In the genomic region with DNA sequence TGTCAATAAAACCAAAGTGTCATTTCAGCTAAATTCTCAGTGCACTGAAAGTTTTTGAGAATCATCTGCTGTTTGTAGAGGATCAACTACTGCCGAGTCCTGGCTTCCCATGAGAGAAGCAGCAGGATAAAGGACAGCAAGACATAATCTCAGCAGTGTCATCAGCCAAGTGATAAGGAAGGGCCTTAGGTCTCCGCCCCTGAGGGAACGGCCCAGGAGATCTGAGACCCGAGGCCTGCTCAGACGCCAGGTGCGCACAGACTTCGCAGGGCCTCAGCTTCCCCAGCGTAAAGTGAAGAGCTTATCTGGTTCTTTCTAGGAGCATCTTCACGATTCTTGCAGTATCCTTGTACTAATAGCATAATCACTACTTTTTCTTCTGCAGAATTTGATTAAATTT, we compare ENCODE assay signal across 17 cellular contexts. TPM values are rescaled to one million over a fixed set of nuclear protein-coding genes. Genes with fewer than 3 reads are reported as not detected.
DNase-seq lines count a peak whose midpoint lies in the region; ATAC-seq and TF ChIP-seq lines count a peak whose summit lies in the region.
"Had no signal": no experiment of that assay in that cellular context is flagged by ENCODE, and none has a peak within 500 bp of the region (broad histone marks: within the 10 kb centered on the region; RNA-seq: fewer than 3 reads in every experiment).

No MANE protein-coding gene starts in this region.

- peaks cover 3 to 4% of the 10 kb centered on the region in 2 experiments; a peak in 3 of 4 replicates for H3K79me1 ChIP-seq in IMR-90 (ENCODE audit: low read depth in 1 of 2, low read length in 2 of 2)

- no peaks in the 10 kb centered on the region; the same call in 1 of the 2 replicates for H3K4me1 ChIP-seq in IMR-90 (ENCODE audit: control insufficient read depth, insufficient read depth, low read length)

- H3K27me3 ChIP-seq in CD4-positive, alpha-beta T cell (ENCODE audit: control insufficient read depth, insufficient read depth, low read length) = peaks cover 37% of the 10 kb centered on the region
- H3K27me3 ChIP-seq in IMR-90 (ENCODE audit: control insufficient read depth, insufficient read depth, low read length) = peaks cover 8% of the 10 kb centered on the region; the same call in 1 of the 2 replicates
- H3K27me3 ChIP-seq: uterus had no signal

- no peak overlapping the region for H2BK5ac ChIP-seq in IMR-90 (ENCODE audit: low read depth, low read length, poor library complexity, severe bottlenecking)

- H4K5ac ChIP-seq in IMR-90 (ENCODE audit: low read depth, low read length) = no peak overlapping the region

- no peak overlapping the region for H3K27ac Mint-ChIP-seq in CD4-positive, alpha-beta T cell
- H3K27ac Mint-ChIP-seq in endothelial cell (ENCODE audit: unreplicated experiment) (no peak overlapping the region), nephron (peak overlapping the region in 1 of 3 experiments; percentile 4)
- H3K27ac Mint-ChIP-seq: HFFc6 had no signal

- H3K4me3 ChIP-seq in IMR-90 (ENCODE audit: insufficient read depth, low read depth, low read length) = no peak overlapping the region
- H3K4me3 ChIP-seq: GM12878, uterus had no signal

- H3K23ac ChIP-seq in IMR-90 (ENCODE audit: low read depth, low read length) = no peak overlapping the region

- H3K27me3 Mint-ChIP-seq in CD4-positive, alpha-beta T cell = peaks cover 59% of the 10 kb centered on the region
- peaks cover 17% of the 10 kb centered on the region for H3K27me3 Mint-ChIP-seq in endothelial cell (ENCODE audit: unreplicated experiment)
- H3K27me3 Mint-ChIP-seq in nephron (ENCODE audit: low read depth) = peaks cover 48% of the 10 kb centered on the region

- intact Hi-C loops in CD4-positive, alpha-beta T cell (cut with DNase I, micrococcal nuclease) = no loop called here
- intact Hi-C loops in IMR-90 (cut with micrococcal nuclease) = no loop called here

- no peaks in the 10 kb centered on the region; the same call in 1 of the 2 replicates for H3K9me1 ChIP-seq in IMR-90 (ENCODE audit: insufficient read depth, low read length)

- no peaks in the 10 kb centered on the region for H4K20me1 ChIP-seq in IMR-90 (ENCODE audit: insufficient read depth, low read length)

- no peak overlapping the region for H3K4me2 ChIP-seq in IMR-90 (ENCODE audit: low read depth, low read length)

- H3K56ac ChIP-seq in IMR-90 (ENCODE audit: extremely low read depth, insufficient read depth, low read length) = no peak overlapping the region

- CTCF ChIA-PET in CD4-positive, alpha-beta T cell (lab: Charles Lee) = interaction anchor here (1.0 kb wide), 1 partner anchor 22 kb away, joined by 3 read pairs; no protein-coding TSS in a partner anchor
- CTCF ChIA-PET in IMR-90 (lab: Yijun Ruan, JAX) = interaction anchor here (1.1 to 1.2 kb wide), 2 partner anchors 35 to 452 kb away, joined by 3 to 4 read pairs; a partner anchor contains a TSS

- POLR2A ChIA-PET in CD4-positive, alpha-beta T cell (lab: Charles Lee) = no interaction called here
- POLR2A ChIA-PET in IMR-90 (lab: Charles Lee; ENCODE audit: unreplicated experiment) = no interaction called here

- no peak overlapping the region for H2AFZ ChIP-seq in IMR-90 (replicated peaks; ENCODE audit: low read length, poor library complexity)

- H3K36me3 ChIP-seq in IMR-90 (ENCODE audit: control insufficient read depth, insufficient read depth, low read length) = no peaks in the 10 kb centered on the region
- H3K36me3 ChIP-seq: uterus had no signal

- no peaks in the 10 kb centered on the region for H3K36me3 Mint-ChIP-seq in CD4-positive, alpha-beta T cell (ENCODE audit: low read depth)
- H3K36me3 Mint-ChIP-seq in endothelial cell (ENCODE audit: low read depth, unreplicated experiment) (no peaks in the 10 kb centered on the region), nephron (ENCODE audit: low read depth) (no peaks in the 10 kb centered on the region)

- no peak overlapping the region for H3K4ac ChIP-seq in IMR-90 (ENCODE audit: low read depth, low read length)

- no peak overlapping the region for H4K91ac ChIP-seq in IMR-90 (ENCODE audit: insufficient read depth, low read depth, low read length)

- no peaks in the 10 kb centered on the region for H3K9me3 Mint-ChIP-seq in CD4-positive, alpha-beta T cell
- H3K9me3 Mint-ChIP-seq in endothelial cell (ENCODE audit: unreplicated experiment) (no peaks in the 10 kb centered on the region), nephron (no peaks in the 10 kb centered on the region)
- H3K9me3 Mint-ChIP-seq: HFFc6 had no signal

- no peak overlapping the region for H3K27ac ChIP-seq in CD4-positive, alpha-beta T cell (ENCODE audit: low read depth, low read length)
- H3K27ac ChIP-seq in IMR-90 (ENCODE audit: insufficient read depth, low read length) = no peak overlapping the region

- no peak overlapping the region for H2BK15ac ChIP-seq in IMR-90 (ENCODE audit: low read depth, low read length)

- peak overlapping the region; percentile 87 for H3K4me3 Mint-ChIP-seq in CD4-positive, alpha-beta T cell
- H3K4me3 Mint-ChIP-seq in endothelial cell (ENCODE audit: unreplicated experiment) (peak overlapping the region; percentile 34), nephron (peak overlapping the region; percentile 87 to 91 (median 89))
- H3K4me3 Mint-ChIP-seq: HFFc6 had no signal

- H2AK5ac ChIP-seq in IMR-90 (ENCODE audit: low read depth, low read length) = no peak overlapping the region

- TF ChIP-seq CTCF in CD4-positive, alpha-beta T cell (IDR thresholded peaks at IDR 0.05) = no peak
- TF ChIP-seq CTCF in IMR-90 (conservative IDR thresholded peaks at IDR 0.05; ENCODE audit: low read depth, low read length) (no peak), endothelial cell (IDR thresholded peaks at IDR 0.05; ENCODE audit: unreplicated experiment) (no peak), nephron (IDR thresholded peaks at IDR 0.05; ENCODE audit: unreplicated experiment in 3 of 3) (no peak)

- H3K18ac ChIP-seq in IMR-90 (ENCODE audit: low read depth, low read length) = no peak overlapping the region

- no peak overlapping the region for H2BK120ac ChIP-seq in IMR-90 (ENCODE audit: low read depth, low read length)

- no peak overlapping the region for H3K14ac ChIP-seq in IMR-90 (replicated peaks; ENCODE audit: low read depth, low read length)

- BruUV-seq in IMR-90 (replicated peaks; lab: Mats Ljungman, UMichigan) = no TSS peak

- H3K9ac ChIP-seq in IMR-90 (ENCODE audit: low read depth, low read length) = no peak overlapping the region

- no peak for DNase-seq in CD4-positive, alpha-beta T cell
- DNase-seq in IMR-90 (no peak), endothelial cell (ENCODE audit: low spot score) (no peak), globus pallidus (ENCODE audit: low spot score) (no peak), NCI-H2196 treated with DMSO at 0.1 percent for 48 hours (lab: John Stamatoyannopoulos, UW; ENCODE audit: unreplicated experiment) (no peak), NCI-H774 (lab: John Stamatoyannopoulos, UW) (no peak), iPS-NIHi11 (ENCODE audit: low spot score) (no peak)
- DNase-seq: activated CD4-positive, alpha-beta T cell treated with anti-CD3 and anti-CD28 coated beads for 48 hours; activated CD8-positive, alpha-beta memory T cell treated with anti-CD3 and anti-CD28 coated beads, Interleukin-2, amount 50 U/mL, for 48 hours; activated effector memory CD4-positive, alpha-beta T cell treated with anti-CD3 and anti-CD28 coated beads, Interleukin-2, amount 50 U/mL, for 16 hours; effector CD8-positive, alpha-beta T cell; HFFc6; NCI-H2029; RPMI8226; uterus had no signal

- no peak for TF ChIP-seq POLR2A in IMR-90 (IDR thresholded peaks at IDR 0.05; ENCODE audit: low read depth, low read length)

- ATAC-seq in CD4-positive, alpha-beta T cell (ENCODE audit: poor library complexity) = no peak
- no peak for ATAC-seq in IMR-90 (ENCODE audit: low read depth)
- ATAC-seq: GM12878 had no signal

- no peak overlapping the region for H4K8ac ChIP-seq in IMR-90 (ENCODE audit: low read depth in 2 of 2, low read length in 2 of 2)

- peaks cover 7% of the 10 kb centered on the region for H3K4me1 Mint-ChIP-seq in CD4-positive, alpha-beta T cell (ENCODE audit: low read depth)
- H3K4me1 Mint-ChIP-seq in endothelial cell (ENCODE audit: unreplicated experiment) = peaks cover 15% of the 10 kb centered on the region
- H3K4me1 Mint-ChIP-seq in nephron = peaks cover 52% of the 10 kb centered on the region

- no peak overlapping the region for H2AK9ac ChIP-seq in IMR-90 (replicated peaks; ENCODE audit: low read depth, low read length, poor library complexity)

- no peaks in the 10 kb centered on the region for H3K9me3 ChIP-seq in CD4-positive, alpha-beta T cell (ENCODE audit: control insufficient read depth, low read length)
- H3K9me3 ChIP-seq in IMR-90 (ENCODE audit: control insufficient read depth, insufficient read depth, low read length) = no peaks in the 10 kb centered on the region
- H3K9me3 ChIP-seq: uterus had no signal

- dilution Hi-C loops in IMR-90 (cut with HindIII; ENCODE audit: low sequenced_read_pairs, unreplicated experiment) = no loop called here

- H2BK20ac ChIP-seq in IMR-90 (ENCODE audit: low read depth, low read length) = no peak overlapping the region

- WGBS in IMR-90 (ENCODE audit: extremely low coverage in 2 of 2, insufficient read length in 1 of 2), 2 experiments = 100% methylated on average over 2 of the region's 9 CpGs; no CpG with 5 or more reads in 1 of the 2 experiments

- no peak for TF ChIP-seq RAD21 in IMR-90 (IDR thresholded peaks at IDR 0.05; ENCODE audit: low read length)

- in situ Hi-C loops in IMR-90 (cut with MboI; ENCODE audit: low sequenced_read_pairs) = no loop called here

TF ChIP-seq in IMR-90, 13 proteins besides CTCF, POLR2A, EP300 and RAD21:
- TF ChIP-seq, protein P1, sequence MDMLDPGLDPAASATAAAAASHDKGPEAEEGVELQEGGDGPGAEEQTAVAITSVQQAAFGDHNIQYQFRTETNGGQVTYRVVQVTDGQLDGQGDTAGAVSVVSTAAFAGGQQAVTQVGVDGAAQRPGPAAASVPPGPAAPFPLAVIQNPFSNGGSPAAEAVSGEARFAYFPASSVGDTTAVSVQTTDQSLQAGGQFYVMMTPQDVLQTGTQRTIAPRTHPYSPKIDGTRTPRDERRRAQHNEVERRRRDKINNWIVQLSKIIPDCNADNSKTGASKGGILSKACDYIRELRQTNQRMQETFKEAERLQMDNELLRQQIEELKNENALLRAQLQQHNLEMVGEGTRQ (IDR thresholded peaks at IDR 0.05; ENCODE audit: low read depth, low read length) = no peak
- 0 out of 2 replicates have a peak, but pooled peaks have one; percentile 8 for TF ChIP-seq MAFK (IDR thresholded peaks at IDR 0.05; ENCODE audit: low read depth, low read length)
TF ChIP-seq in IMR-90: peak in this region for 1.

RNA-seq across cellular contexts. Expression of a gene that starts 2.4 kb away (rescaled TPM):
- total RNA-seq in CD4-positive, alpha-beta T cell = 1 to 10 TPM; 1.1 to 1.5 TPM
- total RNA-seq in IMR-90 (2012; rRNA removed) (20.6 and 20.8 TPM in 2 replicates), endothelial cell (ENCODE audit: unreplicated experiment) (10.1 TPM)
- polyA plus RNA-seq in IMR-90 (2012; rRNA removed) = 17.7 and 20.3 TPM in 2 replicates
- 11.8 and 14.2 TPM in 2 replicates for polyA plus RNA-seq in IMR-90 (2012; cell fraction: cytosol; rRNA removed)
- polyA plus RNA-seq in IMR-90 (2012; cell fraction: nucleus; rRNA removed; ENCODE audit: low replicate concordance) = 18.2 and 28.4 TPM in 2 replicates

RNA-seq across cellular contexts. Expression of a gene that starts 58.8 kb away (rescaled TPM):
- 10 to 100 TPM; 21.2 to 21.7 TPM for total RNA-seq in CD4-positive, alpha-beta T cell
- 22.9 and 27.8 TPM in 2 replicates for total RNA-seq in IMR-90 (2012; rRNA removed)
- 20.1 and 23.3 TPM in 2 replicates for polyA plus RNA-seq in IMR-90 (2012; rRNA removed)
- 6.6 and 13.4 TPM in 2 replicates for polyA plus RNA-seq in IMR-90 (2012; cell fraction: cytosol; rRNA removed)
- polyA plus RNA-seq in IMR-90 (2012; cell fraction: nucleus; rRNA removed; ENCODE audit: low replicate concordance) = 8.1 and 28.5 TPM in 2 replicates
- total RNA-seq in endothelial cell (ENCODE audit: unreplicated experiment) = 51.5 TPM

Comparison
In these comparisons a context has a peak if more than half of its experiments do, and no peak if none do; other contexts are left out.
1. H3K4me3 Mint-ChIP-seq: peak in every context shown above with its lines; median percentile 89 in nephron; 87 in CD4-positive, alpha-beta T cell; 34 in endothelial cell.